ENCODE assay signal across 27 cellular contexts in genomic region chr5:68547049-68547448, GRCh38.
"Had no signal": no experiment of that assay in that cellular context is flagged by ENCODE, and none has a peak within 500 bp of the region (broad histone marks: within the 10 kb centered on the region; RNA-seq: fewer than 3 reads in every experiment).

No MANE protein-coding gene starts in this region.

- H3K4me1 Mint-ChIP-seq: activated CD4-positive, alpha-beta memory T cell treated with anti-CD3 and anti-CD28 coated beads, Interleukin-2, amount 10 ng/mL, durations not matched to agents 7 days and 5 days; activated CD4-positive, alpha-beta T cell treated with anti-CD3 and anti-CD28 coated beads, Interleukin-2, amount 10 ng/mL, durations not matched to agents 24 days and 14 days; activated naive CD4-positive, alpha-beta T cell treated with anti-CD3 and anti-CD28 coated beads, Interleukin-2, amount 10 ng/mL, durations not matched to agents 7 days and 5 days; activated naive CD8-positive, alpha-beta T cell treated with anti-CD3 and anti-CD28 coated beads, Interleukin-2, amount 10 ng/mL, durations not matched to agents 7 days and 5 days had no signal

- H3K27me3 Mint-ChIP-seq: activated CD4-positive, alpha-beta memory T cell treated with anti-CD3 and anti-CD28 coated beads, Interleukin-2, amount 10 ng/mL, durations not matched to agents 7 days and 5 days; activated naive CD4-positive, alpha-beta T cell treated with anti-CD3 and anti-CD28 coated beads, Interleukin-2, amount 10 ng/mL, durations not matched to agents 7 days and 5 days; activated T-cell treated with anti-CD3 and anti-CD28 coated beads, Interleukin-2, amount 50 U/mL, for 24 hours; brain had no signal

- ATAC-seq: activated CD4-positive, alpha-beta T cell treated with anti-CD3 and anti-CD28 coated beads for 36 hours; activated naive CD4-positive, alpha-beta T cell treated with anti-CD3 and anti-CD28 coated beads, Interleukin-2, amount 50 U/mL, for 72 hours; activated T-cell treated with anti-CD3 and anti-CD28 coated beads, Interleukin-2, amount 50 U/mL, for 72 hours; gastroesophageal sphincter had no signal

- H3K9me3 ChIP-seq: ascending aorta, breast epithelium, colonic mucosa, esophagus squamous epithelium, gastroesophageal sphincter had no signal

- H3K4me3 Mint-ChIP-seq: activated CD4-positive, alpha-beta memory T cell treated with anti-CD3 and anti-CD28 coated beads, Interleukin-2, amount 10 ng/mL, durations not matched to agents 7 days and 5 days; activated CD4-positive, alpha-beta T cell treated with anti-CD3 and anti-CD28 coated beads for 36 hours; activated CD4-positive, alpha-beta T cell treated with anti-CD3 and anti-CD28 coated beads, Interleukin-2, amount 10 ng/mL, durations not matched to agents 24 days and 14 days; activated naive CD4-positive, alpha-beta T cell treated with anti-CD3 and anti-CD28 coated beads, Interleukin-2, amount 10 ng/mL, durations not matched to agents 7 days and 5 days; activated naive CD8-positive, alpha-beta T cell treated with anti-CD3 and anti-CD28 coated beads, Interleukin-2, amount 10 ng/mL, durations not matched to agents 7 days and 5 days; activated T-cell treated with anti-CD3 and anti-CD28 coated beads, Interleukin-2, amount 50 U/mL, for 24 hours; activated T-cell treated with anti-CD3 and anti-CD28 coated beads, Interleukin-2, amount 50 U/mL, for 72 hours; brain had no signal

- H3K4me1 ChIP-seq: ascending aorta, breast epithelium, colonic mucosa, gastroesophageal sphincter had no signal

- H3K36me3 Mint-ChIP-seq: activated naive CD4-positive, alpha-beta T cell treated with anti-CD3 and anti-CD28 coated beads, Interleukin-2, amount 10 ng/mL, durations not matched to agents 7 days and 5 days; activated naive CD4-positive, alpha-beta T cell treated with anti-CD3 and anti-CD28 coated beads, Interleukin-2, amount 50 U/mL, for 72 hours; activated naive CD8-positive, alpha-beta T cell treated with anti-CD3 and anti-CD28 coated beads, Interleukin-2, amount 10 ng/mL, durations not matched to agents 7 days and 5 days; brain had no signal

- DNase-seq: activated CD4-positive, alpha-beta memory T cell treated with anti-CD3 and anti-CD28 coated beads, Interleukin-2, amount 10 ng/mL, durations not matched to agents 7 days and 5 days; activated CD4-positive, alpha-beta T cell treated with anti-CD3 and anti-CD28 coated beads for 36 hours; activated CD4-positive, alpha-beta T cell treated with anti-CD3 and anti-CD28 coated beads, Interleukin-2, amount 10 ng/mL, durations not matched to agents 24 days and 14 days; activated CD4-positive, CD25-positive, alpha-beta regulatory T cell; activated CD4-positive, CD25-positive, alpha-beta regulatory T cell treated with anti-CD3 and anti-CD28 coated beads, Interleukin-2, amount 50 U/mL, for 72 hours; activated CD8-positive, alpha-beta memory T cell treated with anti-CD3 and anti-CD28 coated beads, Interleukin-2, amount 50 U/mL, for 48 hours; activated gamma-delta T cell; activated naive CD4-positive, alpha-beta T cell; activated naive CD4-positive, alpha-beta T cell treated with anti-CD3 and anti-CD28 coated beads, Interleukin-2, amount 10 ng/mL, durations not matched to agents 7 days and 5 days; activated naive CD8-positive, alpha-beta T cell treated with anti-CD3 and anti-CD28 coated beads, Interleukin-2, amount 10 ng/mL, durations not matched to agents 7 days and 5 days; activated T-cell treated with anti-CD3 and anti-CD28 coated beads for 4 hours; activated T-cell treated with anti-CD3 and anti-CD28 coated beads, Interleukin-2, amount 50 U/mL, for 24 hours; activated T-cell treated with anti-CD3 and anti-CD28 coated beads, Interleukin-2, amount 50 U/mL, for 72 hours; central memory CD4-positive, alpha-beta T cell; cerebellar nuclear complex; colonic mucosa; effector CD8-positive, alpha-beta T cell; esophagus squamous epithelium; foreskin melanocyte; T-helper 2 cell had no signal

- H3K27me3 ChIP-seq: ascending aorta, breast epithelium, cardiac muscle cell, colonic mucosa, esophagus squamous epithelium, gastroesophageal sphincter had no signal

- H3K4me3 ChIP-seq: ascending aorta, breast epithelium, cardiac muscle cell, colonic mucosa, esophagus squamous epithelium, gastroesophageal sphincter had no signal

- H3K9me3 Mint-ChIP-seq: activated CD4-positive, alpha-beta memory T cell treated with anti-CD3 and anti-CD28 coated beads, Interleukin-2, amount 10 ng/mL, durations not matched to agents 7 days and 5 days; activated CD4-positive, alpha-beta T cell treated with anti-CD3 and anti-CD28 coated beads, Interleukin-2, amount 10 ng/mL, durations not matched to agents 24 days and 14 days; activated naive CD4-positive, alpha-beta T cell treated with anti-CD3 and anti-CD28 coated beads, Interleukin-2, amount 10 ng/mL, durations not matched to agents 7 days and 5 days; activated naive CD4-positive, alpha-beta T cell treated with anti-CD3 and anti-CD28 coated beads, Interleukin-2, amount 50 U/mL, for 72 hours; activated naive CD8-positive, alpha-beta T cell treated with anti-CD3 and anti-CD28 coated beads, Interleukin-2, amount 10 ng/mL, durations not matched to agents 7 days and 5 days; activated T-cell treated with anti-CD3 and anti-CD28 coated beads, Interleukin-2, amount 50 U/mL, for 24 hours; activated T-cell treated with anti-CD3 and anti-CD28 coated beads, Interleukin-2, amount 50 U/mL, for 72 hours; brain had no signal

- H3K27ac ChIP-seq: ascending aorta, breast epithelium, cardiac muscle cell, colonic mucosa, epithelial cell of prostate, esophagus squamous epithelium, gastroesophageal sphincter had no signal

- H3K36me3 ChIP-seq: ascending aorta, breast epithelium, cardiac muscle cell, colonic mucosa, esophagus squamous epithelium, gastroesophageal sphincter had no signal

- H3K27ac Mint-ChIP-seq: activated CD4-positive, alpha-beta memory T cell treated with anti-CD3 and anti-CD28 coated beads, Interleukin-2, amount 10 ng/mL, durations not matched to agents 7 days and 5 days; activated CD4-positive, alpha-beta T cell treated with anti-CD3 and anti-CD28 coated beads for 36 hours; activated CD4-positive, alpha-beta T cell treated with anti-CD3 and anti-CD28 coated beads, Interleukin-2, amount 10 ng/mL, durations not matched to agents 24 days and 14 days; activated naive CD4-positive, alpha-beta T cell treated with anti-CD3 and anti-CD28 coated beads, Interleukin-2, amount 10 ng/mL, durations not matched to agents 7 days and 5 days; activated naive CD4-positive, alpha-beta T cell treated with anti-CD3 and anti-CD28 coated beads, Interleukin-2, amount 50 U/mL, for 72 hours; activated naive CD8-positive, alpha-beta T cell treated with anti-CD3 and anti-CD28 coated beads, Interleukin-2, amount 10 ng/mL, durations not matched to agents 7 days and 5 days; activated T-cell treated with anti-CD3 and anti-CD28 coated beads, Interleukin-2, amount 50 U/mL, for 24 hours; activated T-cell treated with anti-CD3 and anti-CD28 coated beads, Interleukin-2, amount 50 U/mL, for 72 hours; brain had no signal
